In the genomic region with DNA sequence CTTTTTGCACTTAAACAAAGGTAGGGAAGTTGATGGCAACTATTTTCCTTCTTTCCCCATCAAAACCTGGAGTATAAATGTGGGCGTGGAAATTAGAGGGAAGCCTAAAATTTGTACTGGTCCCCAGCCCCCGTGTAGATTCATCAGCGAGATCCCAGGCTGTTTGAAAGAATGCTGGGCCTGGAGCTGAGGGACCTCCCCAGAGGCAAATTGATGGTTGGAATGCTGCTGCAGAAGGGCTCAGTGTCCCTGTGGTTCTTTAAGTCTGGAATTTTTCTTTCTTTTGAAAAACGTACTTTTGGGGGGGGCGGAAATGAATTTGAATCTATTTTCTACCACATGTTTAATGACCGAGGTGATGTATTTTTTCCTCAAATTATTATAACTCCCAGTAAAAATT, we compare ENCODE assay signal across 14 cellular contexts.
DNase-seq lines count a peak whose midpoint lies in the region; ATAC-seq, FAIRE-seq and TF ChIP-seq lines count a peak whose summit lies in the region.
"Had no signal": no experiment of that assay in that cellular context is flagged by ENCODE, and none has a peak within 500 bp of the region (broad histone marks: within the 10 kb centered on the region; RNA-seq: fewer than 3 reads in every experiment).

No MANE protein-coding gene starts in this region.

- ATAC-seq in gastrocnemius medialis (no peak), HG03095 (IDR thresholded peaks at IDR 0.05; ENCODE audit: unreplicated experiment) (no peak), GM19463 (IDR thresholded peaks at IDR 0.05; ENCODE audit: unreplicated experiment) (no peak)

- peaks cover 28% of the 10 kb centered on the region for H3K36me3 Mint-ChIP-seq in astrocyte (ENCODE audit: low read depth, unreplicated experiment)

- H3K9ac ChIP-seq in astrocyte (ENCODE audit: low read length) (peak overlapping the region; percentile 64), keratinocyte (ENCODE audit: control insufficient read depth, extremely low read depth, insufficient read depth, low read length) (no peak overlapping the region)

- TF ChIP-seq POLR2A in gastrocnemius medialis (IDR thresholded peaks at IDR 0.05) = no peak

- intact Hi-C loops in gastrocnemius medialis (cut with DNase I; ENCODE audit: low total_unique reads) = loop anchor here (10.0 kb wide), 1 partner anchor 308 kb away; no protein-coding TSS in a partner anchor

- H3K27ac ChIP-seq in astrocyte (ENCODE audit: low read depth, low read length) (peak overlapping the region; percentile 67), keratinocyte (ENCODE audit: control insufficient read depth, insufficient read depth, low read length) (peak overlapping the region; percentile 59), gastrocnemius medialis (peak overlapping the region in 3 of 4 donors; percentile 22 to 59 (median 29))

- H3K4me3 Mint-ChIP-seq in astrocyte (ENCODE audit: unreplicated experiment) = peak overlapping the region; percentile 30

- H3K79me2 ChIP-seq in astrocyte (ENCODE audit: insufficient read depth, low read length) = peaks cover 30% of the 10 kb centered on the region
- no peaks in the 10 kb centered on the region for H3K79me2 ChIP-seq in keratinocyte (ENCODE audit: control insufficient read depth, insufficient read depth, low read length)

- H3K27ac Mint-ChIP-seq in astrocyte (ENCODE audit: unreplicated experiment) = peak overlapping the region; percentile 95

- dilution Hi-C loops in keratinocyte (cut with MboI; ENCODE audit: extremely low pct_ligation_motif_present, low sequenced_read_pairs) = no loop called here

- H3K9me3 ChIP-seq in astrocyte (ENCODE audit: insufficient read depth, low read depth, low read length) (no peaks in the 10 kb centered on the region), keratinocyte (ENCODE audit: control insufficient read depth, low read depth, low read length) (no peaks in the 10 kb centered on the region), gastrocnemius medialis (no peaks in the 10 kb centered on the region)
- H3K9me3 ChIP-seq: Caco-2 had no signal

- H3K4me1 ChIP-seq in astrocyte (ENCODE audit: insufficient read depth, low read length) (peaks cover 50% of the 10 kb centered on the region), keratinocyte (ENCODE audit: control insufficient read depth, extremely low read depth, insufficient read depth, low read length) (peaks cover 41% of the 10 kb centered on the region), gastrocnemius medialis (peaks cover 25 to 32% of the 10 kb centered on the region in 2 donors)

- no peak for FAIRE-seq in astrocyte (lab: Jason Lieb, UNC)
- no peak for FAIRE-seq in keratinocyte (lab: Jason Lieb, UNC)
- FAIRE-seq: HTR-8/SVneo had no signal

- H3K9me1 ChIP-seq in keratinocyte (ENCODE audit: control insufficient read depth, extremely low read depth, insufficient read depth, low read length) = no peaks in the 10 kb centered on the region

- no peaks in the 10 kb centered on the region for H4K20me1 ChIP-seq in astrocyte (ENCODE audit: insufficient read depth, low read length)
- H4K20me1 ChIP-seq in keratinocyte (ENCODE audit: control insufficient read depth, extremely low read depth, insufficient read depth, low read length) = no peaks in the 10 kb centered on the region

- no peak overlapping the region for H3K4me3 ChIP-seq in astrocyte (ENCODE audit: insufficient read depth, low read depth, low read length)
- H3K4me3 ChIP-seq in keratinocyte (ENCODE audit: control insufficient read depth in 2 of 3, extremely low read depth in 1 of 3, insufficient read depth in 2 of 3, low read depth in 1 of 3, low read length in 3 of 3) = no peak overlapping the region
- no peak overlapping the region for H3K4me3 ChIP-seq in gastrocnemius medialis

- DNase-seq in AG20443 (ENCODE audit: low spot score) (peak; percentile 19), astrocyte (ENCODE audit: low read depth) (peak; percentile 61), keratinocyte (ENCODE audit: low read depth, low spot score) (no peak), gastrocnemius medialis (no peak), globus pallidus (ENCODE audit: low spot score) (no peak), SIG-M5 (lab: John Stamatoyannopoulos, UW) (no peak)
- DNase-seq: activated CD4-positive, alpha-beta T cell treated with anti-CD3 and anti-CD28 coated beads, Interleukin-2, amount 50 U/mL, for 4 hours; Caco-2; NCI-H2081 treated with DMSO at 0.1 percent for 48 hours; NCI-H774; stimulated activated CD4-positive, alpha-beta T cell treated with anti-CD3 and anti-CD28 coated beads, Interleukin-4, amount 100 ng/mL, for 4 hours had no signal

- no peaks in the 10 kb centered on the region for H3K27me3 Mint-ChIP-seq in astrocyte (ENCODE audit: low read depth, unreplicated experiment)

- H3K27me3 ChIP-seq in astrocyte (ENCODE audit: insufficient read depth, low read length) = no peaks in the 10 kb centered on the region
- no peaks in the 10 kb centered on the region for H3K27me3 ChIP-seq in keratinocyte (ENCODE audit: control insufficient read depth, extremely low read depth, insufficient read depth, low read length)
- no peaks in the 10 kb centered on the region for H3K27me3 ChIP-seq in gastrocnemius medialis

- in situ Hi-C loops in gastrocnemius medialis (cut with MboI; ENCODE audit: low sequenced_read_pairs in 4 of 4) = no loop called here

- H3K4me2 ChIP-seq in astrocyte (ENCODE audit: low read length) = peak overlapping the region; percentile 74
- H3K4me2 ChIP-seq in keratinocyte (ENCODE audit: control insufficient read depth, extremely low read depth, insufficient read depth, low read depth, low read length) = no peak overlapping the region

- H3K36me3 ChIP-seq in astrocyte (ENCODE audit: insufficient read depth, low read length) = no peaks in the 10 kb centered on the region
- H3K36me3 ChIP-seq in keratinocyte (ENCODE audit: control insufficient read depth in 2 of 2, extremely low read depth in 1 of 2, insufficient read depth in 2 of 2, low read length in 2 of 2) = no peaks in the 10 kb centered on the region
- H3K36me3 ChIP-seq in gastrocnemius medialis = no peaks in the 10 kb centered on the region

- H2AFZ ChIP-seq in astrocyte (ENCODE audit: low read depth, low read length) (no peak overlapping the region), keratinocyte (ENCODE audit: control insufficient read depth, low read length) (no peak overlapping the region)

- TF ChIP-seq CTCF in astrocyte (IDR thresholded peaks at IDR 0.05; ENCODE audit: insufficient read depth, low read depth, low read length) (no peak), keratinocyte (optimal IDR thresholded peaks at IDR 0.05 in 1 of 3, IDR thresholded peaks at IDR 0.05 in 1 of 3, conservative IDR thresholded peaks at IDR 0.05 in 1 of 3; ENCODE audit: extremely low read depth in 1 of 3, insufficient read depth in 2 of 3, low read length in 3 of 3) (no peak), gastrocnemius medialis (IDR thresholded peaks at IDR 0.05 in 4 of 5, conservative IDR thresholded peaks at IDR 0.05 in 1 of 5) (no peak)

- H3K9me3 Mint-ChIP-seq in astrocyte (ENCODE audit: unreplicated experiment) = no peaks in the 10 kb centered on the region

- peaks cover 73% of the 10 kb centered on the region for H3K4me1 Mint-ChIP-seq in astrocyte (ENCODE audit: low read depth, unreplicated experiment)

Comparison
In these comparisons a context has a peak if more than half of its experiments do, and no peak if none do; other contexts are left out.
1. DNase-seq: peak in AG20443 (single experiment) and astrocyte (single experiment); none in keratinocyte (single experiment), gastrocnemius medialis (0 of 2), globus pallidus (single experiment) and SIG-M5 (single experiment).
2. Peak in every context shown above with its lines, with median percentiles within 50 percentile points of each other: H3K27ac ChIP-seq.